Comparison of ENCODE assay signal across 15 cellular contexts in genomic region chr19:30077851-30078355, GRCh38.
DNase-seq lines count a peak whose midpoint lies in the region; ATAC-seq, FAIRE-seq and TF ChIP-seq lines count a peak whose summit lies in the region.
"Had no signal": no experiment of that assay in that cellular context is flagged by ENCODE, and none has a peak within 500 bp of the region (broad histone marks: within the 10 kb centered on the region; RNA-seq: fewer than 3 reads in every experiment).

No MANE protein-coding gene starts in this region.

- CTCF ChIA-PET in RWPE1 (lab: Yijun Ruan, JAX), result interaction anchor here (0.7 kb wide), 1 partner anchor 50 kb away, joined by 3 read pairs; no protein-coding TSS in a partner anchor

- no peaks in the 10 kb centered on the region for H3K36me3 Mint-ChIP-seq in activated T-cell treated with anti-CD3 and anti-CD28 coated beads, Interleukin-2, amount 50 U/mL, for 24 hours (ENCODE audit: low read depth)
- H3K36me3 Mint-ChIP-seq: CD8-positive, alpha-beta memory T cell had no signal

- H3K9me3 Mint-ChIP-seq in activated T-cell treated with anti-CD3 and anti-CD28 coated beads, Interleukin-2, amount 50 U/mL, for 24 hours, result no peaks in the 10 kb centered on the region

- peaks cover 7% of the 10 kb centered on the region for H3K27me3 ChIP-seq in upper lobe of right lung

- ATAC-seq in sciatic nerve (no peak), upper lobe of right lung (no peak)

- POLR2A ChIA-PET in RWPE1 (lab: Yijun Ruan, JAX; ENCODE audit: low non-redundant PET), result no interaction called here

- H3K9me3 ChIP-seq in kidney (ENCODE audit: control insufficient read depth in 1 of 2, low read length in 2 of 2) (peaks cover 0 to 4% of the 10 kb centered on the region in 2 donors), upper lobe of right lung (no peaks in the 10 kb centered on the region)
- H3K9me3 ChIP-seq: Caco-2 had no signal

- H3K4me1 ChIP-seq in kidney (ENCODE audit: control insufficient read depth in 1 of 2, insufficient read depth in 1 of 2, low read depth in 1 of 2, low read length in 2 of 2), result no peaks in the 10 kb centered on the region
- H3K4me1 ChIP-seq in upper lobe of right lung, result no peaks in the 10 kb centered on the region
- H3K4me1 ChIP-seq: Caco-2 had no signal

- TF ChIP-seq CTCF in kidney (IDR thresholded peaks at IDR 0.05; ENCODE audit: borderline replicate concordance, extremely low read depth, insufficient read depth) (no peak), upper lobe of right lung (IDR thresholded peaks at IDR 0.05) (no peak), RWPE1 (conservative IDR thresholded peaks at IDR 0.05; ENCODE audit: low read depth) (no peak)

- peaks cover 15% of the 10 kb centered on the region for H3K27me3 Mint-ChIP-seq in activated T-cell treated with anti-CD3 and anti-CD28 coated beads, Interleukin-2, amount 50 U/mL, for 24 hours

- peak; percentile 3 for DNase-seq in activated T-cell treated with anti-CD3 and anti-CD28 coated beads, Interleukin-2, amount 50 U/mL, for 24 hours
- DNase-seq in activated T-cell treated with anti-CD3 and anti-CD28 coated beads, Interleukin-2, amount 50 U/mL, for 48 hours, result no peak
- DNase-seq in kidney, result peak; percentile 50
- DNase-seq in sciatic nerve (ENCODE audit: low spot score), result peak; percentile 4
- peak; percentile 47 for DNase-seq in upper lobe of right lung
- no peak for DNase-seq in RWPE1 (ENCODE audit: low spot score)
- no peak for DNase-seq in mucosa of gallbladder (ENCODE audit: low spot score)
- DNase-seq: CD8-positive, alpha-beta memory T cell; DND-41; GDM1; GOT3; H9 had no signal

- H3K4me3 Mint-ChIP-seq in activated T-cell treated with anti-CD3 and anti-CD28 coated beads, Interleukin-2, amount 50 U/mL, for 24 hours, result no peak overlapping the region
- H3K4me3 Mint-ChIP-seq: CD8-positive, alpha-beta memory T cell; H9 had no signal

- H3K27ac ChIP-seq in kidney (ENCODE audit: low read depth in 2 of 2, low read length in 2 of 2), result no peak overlapping the region
- no peak overlapping the region for H3K27ac ChIP-seq in upper lobe of right lung
- no peak overlapping the region for H3K27ac ChIP-seq in RWPE1

- H3K36me3 ChIP-seq in kidney (ENCODE audit: control insufficient read depth in 1 of 2, insufficient read depth in 2 of 2, low read length in 2 of 2) (no peaks in the 10 kb centered on the region), upper lobe of right lung (no peaks in the 10 kb centered on the region)

- no peak for FAIRE-seq in kidney (lab: Jason Lieb, UNC)
- FAIRE-seq: A204.1, GM19239 had no signal

- H3K4me1 Mint-ChIP-seq in activated T-cell treated with anti-CD3 and anti-CD28 coated beads, Interleukin-2, amount 50 U/mL, for 24 hours (ENCODE audit: low read depth), result no peaks in the 10 kb centered on the region
- H3K4me1 Mint-ChIP-seq: CD8-positive, alpha-beta memory T cell had no signal

- H3K27ac Mint-ChIP-seq in activated T-cell treated with anti-CD3 and anti-CD28 coated beads, Interleukin-2, amount 50 U/mL, for 24 hours, result no peak overlapping the region
- H3K27ac Mint-ChIP-seq: CD8-positive, alpha-beta memory T cell; H9 had no signal

- H3K9ac ChIP-seq in kidney (ENCODE audit: low read length in 2 of 2), result no peak overlapping the region

- H3K4me3 ChIP-seq in kidney (ENCODE audit: low read length in 2 of 2) (no peak overlapping the region), upper lobe of right lung (no peak overlapping the region)

- intact Hi-C loops in kidney (cut with DNase I) (no loop called here), sciatic nerve (cut with DNase I) (no loop called here), upper lobe of right lung (cut with DNase I) (no loop called here)

Comparison
In these comparisons a context has a peak if more than half of its experiments do, and no peak if none do; other contexts are left out.
1. DNase-seq: peak in activated T-cell treated with anti-CD3 and anti-CD28 coated beads, Interleukin-2, amount 50 U/mL, for 24 hours (single experiment), kidney (single experiment), sciatic nerve (single experiment) and upper lobe of right lung (single experiment); none in activated T-cell treated with anti-CD3 and anti-CD28 coated beads, Interleukin-2, amount 50 U/mL, for 48 hours (0 of 2), RWPE1 (single experiment) and mucosa of gallbladder (single experiment).